ENCODE assay signal across 15 cellular contexts in genomic region chr2:84840306-84840705, GRCh38. TPM values are rescaled to one million over a fixed set of nuclear protein-coding genes. Genes with fewer than 3 reads are reported as not detected.
A peak's percentile ranks its signal among the peaks of the same experiment; 100 is the strongest.
DNase-seq lines count a peak whose midpoint lies in the region; ATAC-seq, FAIRE-seq and TF ChIP-seq lines count a peak whose summit lies in the region.
"Had no signal": no experiment of that assay in that cellular context is flagged by ENCODE, and none has a peak within 500 bp of the region (broad histone marks: within the 10 kb centered on the region; RNA-seq: fewer than 3 reads in every experiment).

No MANE protein-coding gene starts in this region.

- H3K27ac ChIP-seq in cardiac muscle cell (no peak overlapping the region), heart right ventricle (peak overlapping the region in 1 of 10 donors; percentile 22), PC-3 (ENCODE audit: low read length) (no peak overlapping the region), brain microvascular endothelial cell (no peak overlapping the region)
- H3K27ac ChIP-seq: C4-2B, gastrocnemius medialis, vagina had no signal

- BruUV-seq in PC-3 (replicated peaks; lab: Mats Ljungman, UMichigan): no TSS peak

- WGBS in heart right ventricle, 2 donors: 53 to 55% methylated on average over 3 of the region's 3 CpGs

- H3K9me3 ChIP-seq in cardiac muscle cell (ENCODE audit: low read depth) (no peaks in the 10 kb centered on the region), heart right ventricle (peaks cover 0 to 24% (median 11%) of the 10 kb centered on the region in 11 donors), PC-3 (ENCODE audit: low read length) (no peaks in the 10 kb centered on the region)
- H3K9me3 ChIP-seq: vagina had no signal

- CTCF ChIA-PET in PC-3 (lab: Charles Lee): no interaction called here

- TF ChIP-seq CTCF in cardiac muscle cell (IDR thresholded peaks at IDR 0.05; ENCODE audit: low read depth, low read length): no peak
- TF ChIP-seq CTCF in heart right ventricle (IDR thresholded peaks at IDR 0.05): no peak
- TF ChIP-seq CTCF in PC-3 (conservative IDR thresholded peaks at IDR 0.05; ENCODE audit: low read depth, low read length): no peak
- peak; percentile 12 for TF ChIP-seq CTCF in brain microvascular endothelial cell (IDR thresholded peaks at IDR 0.05; ENCODE audit: low read depth, low read length, missing control alignments)

- H3K9me2 ChIP-seq in PC-3 (replicated peaks; ENCODE audit: low read length): no peaks in the 10 kb centered on the region

- H3F3A ChIP-seq in PC-3 (ENCODE audit: low read length, unreplicated experiment): no peaks in the 10 kb centered on the region

- H3K36me3 ChIP-seq in cardiac muscle cell (no peaks in the 10 kb centered on the region), heart right ventricle (no peaks in the 10 kb centered on the region), PC-3 (ENCODE audit: low read depth, low read length) (no peaks in the 10 kb centered on the region), brain microvascular endothelial cell (replicated peaks) (no peaks in the 10 kb centered on the region)
- H3K36me3 ChIP-seq: gastrocnemius medialis, vagina had no signal

- no peak overlapping the region for H2AFZ ChIP-seq in PC-3 (ENCODE audit: low read length)

- POLR2A ChIA-PET in PC-3 (lab: Charles Lee; ENCODE audit: unreplicated experiment): no interaction called here

- no peaks in the 10 kb centered on the region for H3K27me3 ChIP-seq in cardiac muscle cell
- no peaks in the 10 kb centered on the region for H3K27me3 ChIP-seq in heart right ventricle
- H3K27me3 ChIP-seq in PC-3 (ENCODE audit: low read length): 0 out of 2 replicates have a peak, but pooled peaks cover 3% of the 10 kb centered on the region
- no peaks in the 10 kb centered on the region for H3K27me3 ChIP-seq in brain microvascular endothelial cell (replicated peaks)
- H3K27me3 ChIP-seq: gastrocnemius medialis, vagina had no signal

- intact Hi-C loops in heart right ventricle (cut with DNase I): no loop called here
- intact Hi-C loops in PC-3 (cut with micrococcal nuclease): no loop called here

- H4K20me1 ChIP-seq in PC-3 (ENCODE audit: low read length): no peaks in the 10 kb centered on the region

- no peaks in the 10 kb centered on the region for H3K79me2 ChIP-seq in PC-3 (ENCODE audit: low read length)

- ATAC-seq in heart right ventricle: no peak
- peak; percentile 49; the same call in 1 of the 2 replicates for ATAC-seq in PC-3
- ATAC-seq in HG02623 (IDR thresholded peaks at IDR 0.05; ENCODE audit: unreplicated experiment): no peak
- ATAC-seq: gastrocnemius medialis had no signal

- no peak overlapping the region for H3K4me3 ChIP-seq in cardiac muscle cell
- no peak overlapping the region for H3K4me3 ChIP-seq in heart right ventricle
- H3K4me3 ChIP-seq in PC-3 (ENCODE audit: low read length): no peak overlapping the region
- H3K4me3 ChIP-seq in brain microvascular endothelial cell (ENCODE audit: low read depth, low read length): no peak overlapping the region
- H3K4me3 ChIP-seq: gastrocnemius medialis, skin epidermis, vagina had no signal

- no peaks in the 10 kb centered on the region for H3K4me1 ChIP-seq in cardiac muscle cell (ENCODE audit: low read depth)
- peaks cover 0 to 10% (median 0%) of the 10 kb centered on the region in 9 donors for H3K4me1 ChIP-seq in heart right ventricle
- H3K4me1 ChIP-seq in PC-3 (ENCODE audit: insufficient read depth, low read length): no peaks in the 10 kb centered on the region
- H3K4me1 ChIP-seq: gastrocnemius medialis, vagina had no signal

- no peak overlapping the region for H3K4me2 ChIP-seq in PC-3 (ENCODE audit: low read length)

- H3K9ac ChIP-seq in PC-3 (ENCODE audit: low read length): no peak overlapping the region

- no peak for FAIRE-seq in urothelium cell line (lab: Jason Lieb, UNC)

- in situ Hi-C loops in brain microvascular endothelial cell (cut with HindIII; ENCODE audit: low pct_ligation_motif_present, low sequenced_read_pairs): no loop called here

- DNase-seq in cardiac muscle cell (ENCODE audit: low read depth in 1 of 2, low spot score in 1 of 2) (peak; percentile 7 to 10), heart right ventricle (no peak), PC-3 (no peak), brain microvascular endothelial cell (no peak), urothelium cell line (ENCODE audit: low spot score) (peak; percentile 29), NOMO-1 treated with dmso at 0.1 percent for 144 hours (lab: John Stamatoyannopoulos, UW; ENCODE audit: unreplicated experiment) (no peak), H4 (ENCODE audit: low spot score) (no peak)
- DNase-seq: amygdala, gastrocnemius medialis, NCI-H526, SHP77 treated with DMSO at 0.1 percent for 48 hours had no signal

RNA-seq across cellular contexts. Expression of gene TRABD2A, which starts 40.6 kb away (rescaled TPM):
- total RNA-seq in cardiac muscle cell (not detected in 2 replicates), heart right ventricle (1 to 10 TPM in 3 of 10 donors, under 1 TPM in 7; 0.34 to 2.0 (median 0.55) TPM), PC-3 (2014; rRNA removed) (2.0 and 4.0 TPM in 2 replicates)
- polyA plus RNA-seq in cardiac muscle cell (not detected in 2 replicates), heart right ventricle (1 to 10 TPM in 1 of 2 donors, under 1 TPM in 1; 0.97 to 1.5 TPM)
- total RNA-seq in H4 (2014; rRNA removed; shearing (Covaris generic)): 7.2 and 12.0 TPM in 2 replicates

Comparison
In these comparisons a context has a peak if more than half of its experiments do, and no peak if none do; other contexts are left out.
1. DNase-seq: peak in cardiac muscle cell (2 of 2) and urothelium cell line (single experiment); none in heart right ventricle (0 of 2), PC-3 (single experiment), brain microvascular endothelial cell (single experiment), NOMO-1 treated with dmso at 0.1 percent for 144 hours (single experiment) and H4 (single experiment).